ENCODE assay signal across 8 cellular contexts in genomic region chr16:70065746-70066658, GRCh38.
DNase-seq lines count a peak whose midpoint lies in the region; TF ChIP-seq lines count a peak whose summit lies in the region.
"Not testable (repeated sequence)": the region's sequence is repeated elsewhere in the genome, so short reads cannot be mapped to it uniquely, and the experiment has no call there.

No MANE protein-coding gene starts in this region.

- not testable (repeated sequence) for H3K36me3 ChIP-seq in HEK293 (ENCODE audit: control insufficient read depth in 2 of 2, insufficient read depth in 1 of 2, low read length in 2 of 2); MM.1S (replicated peaks; ENCODE audit: insufficient read depth, low read length)

- not testable (repeated sequence) for H3F3A ChIP-seq in MM.1S (ENCODE audit: insufficient read depth, low read length)

- peak overlapping the region; percentile 83 for H3K4me3 Mint-ChIP-seq in nephron progenitor cell
- H3K4me3 Mint-ChIP-seq in stimulated activated naive CD8-positive, alpha-beta T cell treated with anti-CD3 and anti-CD28 coated beads, Interleukin-15, Interleukin-2, amounts not matched to agents 100 ng/mL and 50 ng/mL, for 24 hours, result peak overlapping the region; percentile 84

- H3K27me3 Mint-ChIP-seq in nephron progenitor cell (ENCODE audit: low read depth, poor library complexity), result peaks cover 23% of the 10 kb centered on the region
- H3K27me3 Mint-ChIP-seq in stimulated activated naive CD8-positive, alpha-beta T cell treated with anti-CD3 and anti-CD28 coated beads, Interleukin-15, Interleukin-2, amounts not matched to agents 100 ng/mL and 50 ng/mL, for 24 hours, result not testable (repeated sequence)

- H3K9me3 Mint-ChIP-seq in nephron progenitor cell; stimulated activated naive CD8-positive, alpha-beta T cell treated with anti-CD3 and anti-CD28 coated beads, Interleukin-15, Interleukin-2, amounts not matched to agents 100 ng/mL and 50 ng/mL, for 24 hours: not testable (repeated sequence)

- not testable (repeated sequence) for H3K27me3 ChIP-seq in MM.1S (replicated peaks; ENCODE audit: insufficient read depth, low read length)

- CTCF ChIA-PET in HEK293 (lab: Yijun Ruan, JAX), result not testable (repeated sequence)

- H3K27ac ChIP-seq in HEK293 (ENCODE audit: extremely low read depth, low read depth, low read length) (peak overlapping the region; percentile 64), MM.1S (ENCODE audit: low read length) (peak overlapping the region; percentile 44; the same call in 1 of the 2 replicates)

- H3K4me3 ChIP-seq in HEK293 (ENCODE audit: low read depth, low read length) (peak overlapping the region; percentile 62), MM.1S (ENCODE audit: low read length) (peak overlapping the region; percentile 65)

- POLR2A ChIA-PET in HEK293 (lab: Yijun Ruan, JAX), result interaction anchor here (0.6 kb wide), 1 partner anchor 223 kb away, joined by 3 read pairs; the partner anchor contains the start of gene AARS1

- H3K4me2 ChIP-seq in MM.1S (ENCODE audit: low read depth, low read length), result peak overlapping the region; percentile 41; the same call in 1 of the 2 replicates

- not testable (repeated sequence) for H3K36me3 Mint-ChIP-seq in nephron progenitor cell (ENCODE audit: low read depth); stimulated activated naive CD8-positive, alpha-beta T cell treated with anti-CD3 and anti-CD28 coated beads, Interleukin-15, Interleukin-2, amounts not matched to agents 100 ng/mL and 50 ng/mL, for 24 hours (ENCODE audit: low read depth)

- H3K4me1 Mint-ChIP-seq in nephron progenitor cell, result peaks cover 27% of the 10 kb centered on the region
- peaks cover 14% of the 10 kb centered on the region for H3K4me1 Mint-ChIP-seq in stimulated activated naive CD8-positive, alpha-beta T cell treated with anti-CD3 and anti-CD28 coated beads, Interleukin-15, Interleukin-2, amounts not matched to agents 100 ng/mL and 50 ng/mL, for 24 hours (ENCODE audit: low read depth)

- H3K27ac Mint-ChIP-seq in nephron progenitor cell, result not testable (repeated sequence)
- H3K27ac Mint-ChIP-seq in stimulated activated naive CD8-positive, alpha-beta T cell treated with anti-CD3 and anti-CD28 coated beads, Interleukin-15, Interleukin-2, amounts not matched to agents 100 ng/mL and 50 ng/mL, for 24 hours, result peak overlapping the region; percentile 65

- H2AFZ ChIP-seq in MM.1S (ENCODE audit: low read length), result peak overlapping the region; percentile 65

- not testable (repeated sequence) for H3K9me3 ChIP-seq in HEK293 (ENCODE audit: control insufficient read depth, insufficient read depth, low read depth, low read length); MM.1S (replicated peaks; ENCODE audit: insufficient read depth, low read length)

- not testable (repeated sequence) for H4K20me1 ChIP-seq in MM.1S (ENCODE audit: insufficient read depth, low read length)

- peaks cover 17% of the 10 kb centered on the region for H3K79me2 ChIP-seq in MM.1S (ENCODE audit: low read length)

- DNase-seq in GM03348 (ENCODE audit: low spot score), result peak; percentile 91
- DNase-seq in MM.1S, result peak; percentile 94
- DNase-seq in SHP77 (lab: John Stamatoyannopoulos, UW), result peak; percentile 86 to 88
- peak; percentile 97 for DNase-seq in activated effector memory CD4-positive, alpha-beta T cell treated with anti-CD3 and anti-CD28 coated beads, Interleukin-2, amount 50 U/mL, for 16 hours
- DNase-seq in fibroblast of the conjunctiva (ENCODE audit: low read depth), result peak; percentile 32
- DNase-seq in nephron progenitor cell, result peak; percentile 94

- not testable (repeated sequence) for H3K9me2 ChIP-seq in MM.1S (replicated peaks; ENCODE audit: insufficient read depth, low read length)

- H3K4me1 ChIP-seq in HEK293 (ENCODE audit: control insufficient read depth, insufficient read depth, low read length); MM.1S (ENCODE audit: low read length): not testable (repeated sequence)

- not testable (repeated sequence) for TF ChIP-seq CTCF in HEK293 (tag by site-specific recombination; IDR thresholded peaks at IDR 0.05); MM.1S (IDR thresholded peaks at IDR 0.05; ENCODE audit: low read length); nephron progenitor cell (IDR thresholded peaks at IDR 0.05)

- peak overlapping the region; percentile 68 for H3K9ac ChIP-seq in MM.1S (ENCODE audit: low read length)

TF ChIP-seq in HEK293, 187 proteins besides CTCF, POLR2A, EP300 and RAD21:
- TF ChIP-seq ZSCAN30 (tag by site-specific recombination; IDR thresholded peaks at IDR 0.05) (0 out of 2 replicates have a peak, but pooled peaks have one; percentile 42), PATZ1 (tag by site-specific recombination; IDR thresholded peaks at IDR 0.05) (peak; percentile 18; the same call in 1 of the 2 replicates), KLF8 (tag by site-specific recombination; IDR thresholded peaks at IDR 0.05) (peak; percentile 80), ZBTB8A (tag by site-specific recombination; IDR thresholded peaks at IDR 0.05) (0 out of 2 replicates have a peak, but pooled peaks have one; percentile 18), ZBTB26 (tag by site-specific recombination; optimal IDR thresholded peaks at IDR 0.05) (peak; percentile 69), PRDM10 (tag by site-specific recombination; IDR thresholded peaks at IDR 0.05) (peak; percentile 96), ZEB2 (tag by site-specific recombination; IDR thresholded peaks at IDR 0.05) (peak; percentile 65), SP2 (tag by site-specific recombination; IDR thresholded peaks at IDR 0.05) (peak; percentile 49), EGR2 (tag by site-specific recombination; IDR thresholded peaks at IDR 0.05; ENCODE audit: low read depth) (peak; percentile 33; the same call in 1 of the 2 replicates), KLF16 (tag by site-specific recombination; IDR thresholded peaks at IDR 0.05) (0 out of 2 replicates have a peak, but pooled peaks have one; percentile 22), IKZF3 (tag by site-specific recombination; IDR thresholded peaks at IDR 0.05) (0 out of 2 replicates have a peak, but pooled peaks have one; percentile 19), ZBTB20 (tag by site-specific recombination; IDR thresholded peaks at IDR 0.05) (peak; percentile 79), ZNF335 (tag by site-specific recombination; conservative IDR thresholded peaks at IDR 0.05) (0 out of 2 replicates have a peak, but pooled peaks have one; percentile 45), KLF9 (tag by site-specific recombination; IDR thresholded peaks at IDR 0.05; ENCODE audit: low read depth) (peak; percentile 84), KLF1 (tag by site-specific recombination; IDR thresholded peaks at IDR 0.05) (peak; percentile 70), SP3 (tag by site-specific recombination; IDR thresholded peaks at IDR 0.05) (peak; percentile 72)

Comparison
In these comparisons a context has a peak if more than half of its experiments do, and no peak if none do; other contexts are left out.
1. Peak in every context shown above with its lines: DNase-seq, H3K4me3 ChIP-seq and H3K27ac ChIP-seq.
2. DNase-seq: peak in every context shown above with its lines; median percentile 97 in activated effector memory CD4-positive, alpha-beta T cell treated with anti-CD3 and anti-CD28 coated beads, Interleukin-2, amount 50 U/mL, for 16 hours; 94 in MM.1S; 94 in nephron progenitor cell; 91 in GM03348; 87 in SHP77; 32 in fibroblast of the conjunctiva.